1 cellular context compared by ENCODE assay signal in genomic region chr15:64647367-64647766, GRCh38.
TF ChIP-seq lines count a peak whose summit lies in the region.

No MANE protein-coding gene starts in this region.

TF ChIP-seq in GM12878, 131 proteins besides CTCF, POLR2A, EP300 and RAD21 (continued from another document):
- TF ChIP-seq ZNF687 (IDR thresholded peaks at IDR 0.05) = no peak
- TF ChIP-seq CBX5 (IDR thresholded peaks at IDR 0.05; ENCODE audit: low read depth) = no peak
- TF ChIP-seq RCOR1 (conservative IDR thresholded peaks at IDR 0.05; ENCODE audit: low read depth, low read length) = no peak
- TF ChIP-seq RB1 (IDR thresholded peaks at IDR 0.05; ENCODE audit: borderline replicate concordance) = no peak
- TF ChIP-seq SKIL (IDR thresholded peaks at IDR 0.05; ENCODE audit: low read depth, poor library complexity, severe bottlenecking) = no peak
